In the genomic region with DNA sequence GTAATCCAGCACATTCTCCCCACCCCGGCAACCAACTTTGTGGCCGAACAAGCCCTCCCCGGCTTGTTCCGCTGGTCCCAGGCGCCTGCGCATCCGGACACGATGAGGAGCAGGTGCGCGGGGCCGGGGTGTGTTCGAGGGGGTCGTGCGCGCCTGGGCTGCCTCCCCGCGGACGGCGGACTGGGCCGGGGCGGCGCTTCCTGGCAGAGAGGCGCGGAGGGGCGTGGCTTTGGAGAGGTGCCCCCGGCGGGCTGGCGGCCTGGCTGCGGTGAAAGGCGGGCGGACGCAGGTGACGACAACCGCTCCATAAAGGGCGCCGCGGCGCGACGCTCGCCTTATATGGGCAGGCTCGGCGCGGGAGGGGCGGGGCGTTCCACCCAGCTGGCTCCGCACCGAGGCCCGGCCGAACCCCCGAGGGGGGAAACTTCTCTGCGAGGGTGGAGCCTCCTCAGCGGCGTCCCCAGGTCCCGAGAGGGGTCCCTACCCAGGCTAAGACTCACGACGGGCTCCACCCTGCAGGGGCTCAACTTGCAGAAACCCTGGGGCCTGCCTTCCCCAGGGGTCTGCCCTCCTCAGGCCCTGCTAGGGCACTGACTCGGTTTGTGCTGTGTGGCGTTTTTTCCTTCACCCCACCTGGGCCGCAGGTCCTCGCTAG, we compare ENCODE assay signal across 1 cellular context.
TF ChIP-seq lines count a peak whose summit lies in the region.

No MANE protein-coding gene starts in this region.

TF ChIP-seq in HEK293, 187 proteins besides CTCF, POLR2A, EP300 and RAD21 (continued from another document and continues in another):
- TF ChIP-seq, protein P1, sequence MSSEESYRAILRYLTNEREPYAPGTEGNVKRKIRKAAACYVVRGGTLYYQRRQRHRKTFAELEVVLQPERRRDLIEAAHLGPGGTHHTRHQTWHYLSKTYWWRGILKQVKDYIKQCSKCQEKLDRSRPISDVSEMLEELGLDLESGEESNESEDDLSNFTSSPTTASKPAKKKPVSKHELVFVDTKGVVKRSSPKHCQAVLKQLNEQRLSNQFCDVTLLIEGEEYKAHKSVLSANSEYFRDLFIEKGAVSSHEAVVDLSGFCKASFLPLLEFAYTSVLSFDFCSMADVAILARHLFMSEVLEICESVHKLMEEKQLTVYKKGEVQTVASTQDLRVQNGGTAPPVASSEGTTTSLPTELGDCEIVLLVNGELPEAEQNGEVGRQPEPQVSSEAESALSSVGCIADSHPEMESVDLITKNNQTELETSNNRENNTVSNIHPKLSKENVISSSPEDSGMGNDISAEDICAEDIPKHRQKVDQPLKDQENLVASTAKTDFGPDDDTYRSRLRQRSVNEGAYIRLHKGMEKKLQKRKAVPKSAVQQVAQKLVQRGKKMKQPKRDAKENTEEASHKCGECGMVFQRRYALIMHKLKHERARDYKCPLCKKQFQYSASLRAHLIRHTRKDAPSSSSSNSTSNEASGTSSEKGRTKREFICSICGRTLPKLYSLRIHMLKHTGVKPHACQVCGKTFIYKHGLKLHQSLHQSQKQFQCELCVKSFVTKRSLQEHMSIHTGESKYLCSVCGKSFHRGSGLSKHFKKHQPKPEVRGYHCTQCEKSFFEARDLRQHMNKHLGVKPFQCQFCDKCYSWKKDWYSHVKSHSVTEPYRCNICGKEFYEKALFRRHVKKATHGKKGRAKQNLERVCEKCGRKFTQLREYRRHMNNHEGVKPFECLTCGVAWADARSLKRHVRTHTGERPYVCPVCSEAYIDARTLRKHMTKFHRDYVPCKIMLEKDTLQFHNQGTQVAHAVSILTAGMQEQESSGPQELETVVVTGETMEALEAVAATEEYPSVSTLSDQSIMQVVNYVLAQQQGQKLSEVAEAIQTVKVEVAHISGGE (tag by site-specific recombination; conservative IDR thresholded peaks at IDR 0.05; ENCODE audit: low read depth): peak; percentile 36; the same call in 1 of the 2 replicates
- TF ChIP-seq ZNF600 (tag by site-specific recombination; IDR thresholded peaks at IDR 0.05) (0 out of 2 replicates have a peak, but pooled peaks have one; percentile 49), KLF8 (tag by site-specific recombination; IDR thresholded peaks at IDR 0.05) (peak; percentile 89), OSR2 (tag by site-specific recombination; IDR thresholded peaks at IDR 0.05) (no peak), ZNF121 (tag by site-specific recombination; IDR thresholded peaks at IDR 0.05) (no peak), WT1 (tag by site-specific recombination; IDR thresholded peaks at IDR 0.05) (peak; percentile 47; the same call in 1 of the 2 replicates), OVOL3 (tag by site-specific recombination; IDR thresholded peaks at IDR 0.05) (no peak), ZNF521 (tag by site-specific recombination; IDR thresholded peaks at IDR 0.05) (no peak), ZNF114 (tag by site-specific recombination; IDR thresholded peaks at IDR 0.05) (no peak), ZNF501 (tag by site-specific recombination; IDR thresholded peaks at IDR 0.05) (peak; percentile 44; the same call in 1 of the 2 replicates), ZNF404 (tag by site-specific recombination; IDR thresholded peaks at IDR 0.05) (no peak), ZNF335 (tag by site-specific recombination; conservative IDR thresholded peaks at IDR 0.05) (peak; percentile 88), BCL11B (tag by site-specific recombination; IDR thresholded peaks at IDR 0.05; ENCODE audit: low read depth) (peak; percentile 87; the same call in 1 of the 2 replicates), ZNF558 (tag by site-specific recombination; IDR thresholded peaks at IDR 0.05) (no peak), ZNF768 (tag by site-specific recombination; IDR thresholded peaks at IDR 0.05) (peak; percentile 70; the same call in 1 of the 2 replicates), ZNF76 (tag by site-specific recombination; IDR thresholded peaks at IDR 0.05; ENCODE audit: borderline replicate concordance, low read depth) (peak; percentile 34; the same call in 1 of the 2 replicates), ZNF48 (tag by site-specific recombination; IDR thresholded peaks at IDR 0.05) (no peak), ZNF610 (tag by site-specific recombination; IDR thresholded peaks at IDR 0.05; ENCODE audit: borderline replicate concordance) (peak; percentile 77; the same call in 1 of the 2 replicates), FEZF1 (tag by site-specific recombination; IDR thresholded peaks at IDR 0.05) (peak; percentile 37), ZNF654 (tag by site-specific recombination; IDR thresholded peaks at IDR 0.05; ENCODE audit: low read depth) (no peak), PRDM1 (tag by site-specific recombination; IDR thresholded peaks at IDR 0.05) (peak; percentile 60), ZNF274 (IDR thresholded peaks at IDR 0.05; ENCODE audit: low read length) (no peak), ZNF274 (tag by site-specific recombination; IDR thresholded peaks at IDR 0.05; ENCODE audit: borderline replicate concordance) (no peak), SP2 (tag by site-specific recombination; IDR thresholded peaks at IDR 0.05) (peak; percentile 74), KLF1 (tag by site-specific recombination; IDR thresholded peaks at IDR 0.05) (peak; percentile 89), ZNF202 (tag by site-specific recombination; IDR thresholded peaks at IDR 0.05; ENCODE audit: borderline replicate concordance) (no peak), ZNF2 (tag by site-specific recombination; IDR thresholded peaks at IDR 0.05) (no peak), ZNF426 (tag by site-specific recombination; IDR thresholded peaks at IDR 0.05) (no peak), TCF7L2 (IDR thresholded peaks at IDR 0.05; ENCODE audit: borderline replicate concordance, low read depth, low read length) (peak; percentile 73; the same call in 1 of the 2 replicates), ZIC2 (tag by site-specific recombination; IDR thresholded peaks at IDR 0.05) (peak; percentile 92), HOXA7 (CRISPR knock-in tag; IDR thresholded peaks at IDR 0.05; ENCODE audit: borderline replicate concordance) (no peak), ZBTB1 (tag by site-specific recombination; IDR thresholded peaks at IDR 0.05) (peak; percentile 98)
- TF ChIP-seq, protein P2, sequence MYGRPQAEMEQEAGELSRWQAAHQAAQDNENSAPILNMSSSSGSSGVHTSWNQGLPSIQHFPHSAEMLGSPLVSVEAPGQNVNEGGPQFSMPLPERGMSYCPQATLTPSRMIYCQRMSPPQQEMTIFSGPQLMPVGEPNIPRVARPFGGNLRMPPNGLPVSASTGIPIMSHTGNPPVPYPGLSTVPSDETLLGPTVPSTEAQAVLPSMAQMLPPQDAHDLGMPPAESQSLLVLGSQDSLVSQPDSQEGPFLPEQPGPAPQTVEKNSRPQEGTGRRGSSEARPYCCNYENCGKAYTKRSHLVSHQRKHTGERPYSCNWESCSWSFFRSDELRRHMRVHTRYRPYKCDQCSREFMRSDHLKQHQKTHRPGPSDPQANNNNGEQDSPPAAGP (tag by site-specific recombination; IDR thresholded peaks at IDR 0.05): 0 out of 2 replicates have a peak, but pooled peaks have one; percentile 13
- TF ChIP-seq, protein P3, sequence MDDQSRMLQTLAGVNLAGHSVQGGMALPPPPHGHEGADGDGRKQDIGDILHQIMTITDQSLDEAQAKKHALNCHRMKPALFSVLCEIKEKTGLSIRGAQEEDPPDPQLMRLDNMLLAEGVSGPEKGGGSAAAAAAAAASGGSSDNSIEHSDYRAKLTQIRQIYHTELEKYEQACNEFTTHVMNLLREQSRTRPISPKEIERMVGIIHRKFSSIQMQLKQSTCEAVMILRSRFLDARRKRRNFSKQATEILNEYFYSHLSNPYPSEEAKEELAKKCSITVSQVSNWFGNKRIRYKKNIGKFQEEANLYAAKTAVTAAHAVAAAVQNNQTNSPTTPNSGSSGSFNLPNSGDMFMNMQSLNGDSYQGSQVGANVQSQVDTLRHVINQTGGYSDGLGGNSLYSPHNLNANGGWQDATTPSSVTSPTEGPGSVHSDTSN (CRISPR knock-in tag; IDR thresholded peaks at IDR 0.05): peak; percentile 71; the same call in 1 of the 2 replicates
- TF ChIP-seq, protein P4, sequence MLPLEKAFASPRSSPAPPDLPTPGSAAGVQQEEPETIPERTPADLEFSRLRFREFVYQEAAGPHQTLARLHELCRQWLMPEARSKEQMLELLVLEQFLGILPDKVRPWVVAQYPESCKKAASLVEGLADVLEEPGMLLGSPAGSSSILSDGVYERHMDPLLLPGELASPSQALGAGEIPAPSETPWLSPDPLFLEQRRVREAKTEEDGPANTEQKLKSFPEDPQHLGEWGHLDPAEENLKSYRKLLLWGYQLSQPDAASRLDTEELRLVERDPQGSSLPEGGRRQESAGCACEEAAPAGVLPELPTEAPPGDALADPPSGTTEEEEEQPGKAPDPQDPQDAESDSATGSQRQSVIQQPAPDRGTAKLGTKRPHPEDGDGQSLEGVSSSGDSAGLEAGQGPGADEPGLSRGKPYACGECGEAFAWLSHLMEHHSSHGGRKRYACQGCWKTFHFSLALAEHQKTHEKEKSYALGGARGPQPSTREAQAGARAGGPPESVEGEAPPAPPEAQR (tag by site-specific recombination; IDR thresholded peaks at IDR 0.05): no peak
- TF ChIP-seq, protein P5, sequence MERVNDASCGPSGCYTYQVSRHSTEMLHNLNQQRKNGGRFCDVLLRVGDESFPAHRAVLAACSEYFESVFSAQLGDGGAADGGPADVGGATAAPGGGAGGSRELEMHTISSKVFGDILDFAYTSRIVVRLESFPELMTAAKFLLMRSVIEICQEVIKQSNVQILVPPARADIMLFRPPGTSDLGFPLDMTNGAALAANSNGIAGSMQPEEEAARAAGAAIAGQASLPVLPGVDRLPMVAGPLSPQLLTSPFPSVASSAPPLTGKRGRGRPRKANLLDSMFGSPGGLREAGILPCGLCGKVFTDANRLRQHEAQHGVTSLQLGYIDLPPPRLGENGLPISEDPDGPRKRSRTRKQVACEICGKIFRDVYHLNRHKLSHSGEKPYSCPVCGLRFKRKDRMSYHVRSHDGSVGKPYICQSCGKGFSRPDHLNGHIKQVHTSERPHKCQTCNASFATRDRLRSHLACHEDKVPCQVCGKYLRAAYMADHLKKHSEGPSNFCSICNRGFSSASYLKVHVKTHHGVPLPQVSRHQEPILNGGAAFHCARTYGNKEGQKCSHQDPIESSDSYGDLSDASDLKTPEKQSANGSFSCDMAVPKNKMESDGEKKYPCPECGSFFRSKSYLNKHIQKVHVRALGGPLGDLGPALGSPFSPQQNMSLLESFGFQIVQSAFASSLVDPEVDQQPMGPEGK (tag by site-specific recombination; IDR thresholded peaks at IDR 0.05): peak; percentile 92
- TF ChIP-seq, protein P6, sequence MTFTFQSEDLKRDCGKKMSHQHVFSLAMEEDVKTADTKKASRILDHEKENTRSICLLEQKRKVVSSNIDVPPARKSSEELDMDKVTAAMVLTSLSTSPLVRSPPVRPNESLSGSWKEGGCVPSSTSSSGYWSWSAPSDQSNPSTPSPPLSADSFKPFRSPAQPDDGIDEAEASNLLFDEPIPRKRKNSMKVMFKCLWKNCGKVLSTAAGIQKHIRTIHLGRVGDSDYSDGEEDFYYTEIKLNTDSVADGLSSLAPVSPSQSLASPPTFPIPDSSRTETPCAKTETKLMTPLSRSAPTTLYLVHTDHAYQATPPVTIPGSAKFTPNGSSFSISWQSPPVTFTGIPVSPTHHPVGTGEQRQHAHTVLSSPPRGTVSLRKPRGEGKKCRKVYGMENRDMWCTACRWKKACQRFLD (tag by site-specific recombination; IDR thresholded peaks at IDR 0.05): no peak
- TF ChIP-seq, protein P7, sequence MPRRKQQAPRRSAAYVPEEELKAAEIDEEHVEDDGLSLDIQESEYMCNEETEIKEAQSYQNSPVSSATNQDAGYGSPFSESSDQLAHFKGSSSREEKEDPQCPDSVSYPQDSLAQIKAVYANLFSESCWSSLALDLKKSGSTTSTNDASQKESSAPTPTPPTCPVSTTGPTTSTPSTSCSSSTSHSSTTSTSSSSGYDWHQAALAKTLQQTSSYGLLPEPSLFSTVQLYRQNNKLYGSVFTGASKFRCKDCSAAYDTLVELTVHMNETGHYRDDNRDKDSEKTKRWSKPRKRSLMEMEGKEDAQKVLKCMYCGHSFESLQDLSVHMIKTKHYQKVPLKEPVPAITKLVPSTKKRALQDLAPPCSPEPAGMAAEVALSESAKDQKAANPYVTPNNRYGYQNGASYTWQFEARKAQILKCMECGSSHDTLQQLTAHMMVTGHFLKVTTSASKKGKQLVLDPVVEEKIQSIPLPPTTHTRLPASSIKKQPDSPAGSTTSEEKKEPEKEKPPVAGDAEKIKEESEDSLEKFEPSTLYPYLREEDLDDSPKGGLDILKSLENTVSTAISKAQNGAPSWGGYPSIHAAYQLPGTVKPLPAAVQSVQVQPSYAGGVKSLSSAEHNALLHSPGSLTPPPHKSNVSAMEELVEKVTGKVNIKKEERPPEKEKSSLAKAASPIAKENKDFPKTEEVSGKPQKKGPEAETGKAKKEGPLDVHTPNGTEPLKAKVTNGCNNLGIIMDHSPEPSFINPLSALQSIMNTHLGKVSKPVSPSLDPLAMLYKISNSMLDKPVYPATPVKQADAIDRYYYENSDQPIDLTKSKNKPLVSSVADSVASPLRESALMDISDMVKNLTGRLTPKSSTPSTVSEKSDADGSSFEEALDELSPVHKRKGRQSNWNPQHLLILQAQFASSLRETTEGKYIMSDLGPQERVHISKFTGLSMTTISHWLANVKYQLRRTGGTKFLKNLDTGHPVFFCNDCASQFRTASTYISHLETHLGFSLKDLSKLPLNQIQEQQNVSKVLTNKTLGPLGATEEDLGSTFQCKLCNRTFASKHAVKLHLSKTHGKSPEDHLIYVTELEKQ (tag by site-specific recombination; IDR thresholded peaks at IDR 0.05; ENCODE audit: borderline replicate concordance): peak; percentile 8; the same call in 1 of the 2 replicates
- TF ChIP-seq, protein P8, sequence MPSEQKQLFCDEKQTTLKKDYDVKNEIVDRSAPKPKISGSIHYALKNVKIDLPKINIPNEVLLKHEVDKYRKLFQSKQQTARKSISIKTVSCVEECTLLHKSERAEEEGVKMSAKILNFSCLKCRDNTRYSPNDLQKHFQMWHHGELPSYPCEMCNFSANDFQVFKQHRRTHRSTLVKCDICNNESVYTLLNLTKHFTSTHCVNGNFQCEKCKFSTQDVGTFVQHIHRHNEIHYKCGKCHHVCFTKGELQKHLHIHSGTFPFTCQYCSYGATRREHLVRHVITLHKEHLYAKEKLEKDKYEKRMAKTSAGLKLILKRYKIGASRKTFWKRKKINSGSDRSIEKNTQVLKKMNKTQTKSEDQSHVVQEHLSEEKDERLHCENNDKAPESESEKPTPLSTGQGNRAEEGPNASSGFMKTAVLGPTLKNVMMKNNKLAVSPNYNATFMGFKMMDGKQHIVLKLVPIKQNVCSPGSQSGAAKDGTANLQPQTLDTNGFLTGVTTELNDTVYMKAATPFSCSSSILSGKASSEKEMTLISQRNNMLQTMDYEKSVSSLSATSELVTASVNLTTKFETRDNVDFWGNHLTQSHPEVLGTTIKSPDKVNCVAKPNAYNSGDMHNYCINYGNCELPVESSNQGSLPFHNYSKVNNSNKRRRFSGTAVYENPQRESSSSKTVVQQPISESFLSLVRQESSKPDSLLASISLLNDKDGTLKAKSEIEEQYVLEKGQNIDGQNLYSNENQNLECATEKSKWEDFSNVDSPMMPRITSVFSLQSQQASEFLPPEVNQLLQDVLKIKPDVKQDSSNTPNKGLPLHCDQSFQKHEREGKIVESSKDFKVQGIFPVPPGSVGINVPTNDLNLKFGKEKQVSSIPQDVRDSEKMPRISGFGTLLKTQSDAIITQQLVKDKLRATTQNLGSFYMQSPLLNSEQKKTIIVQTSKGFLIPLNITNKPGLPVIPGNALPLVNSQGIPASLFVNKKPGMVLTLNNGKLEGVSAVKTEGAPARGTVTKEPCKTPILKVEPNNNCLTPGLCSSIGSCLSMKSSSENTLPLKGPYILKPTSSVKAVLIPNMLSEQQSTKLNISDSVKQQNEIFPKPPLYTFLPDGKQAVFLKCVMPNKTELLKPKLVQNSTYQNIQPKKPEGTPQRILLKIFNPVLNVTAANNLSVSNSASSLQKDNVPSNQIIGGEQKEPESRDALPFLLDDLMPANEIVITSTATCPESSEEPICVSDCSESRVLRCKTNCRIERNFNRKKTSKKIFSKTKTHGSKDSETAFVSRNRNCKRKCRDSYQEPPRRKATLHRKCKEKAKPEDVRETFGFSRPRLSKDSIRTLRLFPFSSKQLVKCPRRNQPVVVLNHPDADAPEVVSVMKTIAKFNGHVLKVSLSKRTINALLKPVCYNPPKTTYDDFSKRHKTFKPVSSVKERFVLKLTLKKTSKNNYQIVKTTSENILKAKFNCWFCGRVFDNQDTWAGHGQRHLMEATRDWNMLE (tag by site-specific recombination; conservative IDR thresholded peaks at IDR 0.05; ENCODE audit: low read depth): no peak
